9 cellular contexts compared by ENCODE assay signal in the genomic region with DNA sequence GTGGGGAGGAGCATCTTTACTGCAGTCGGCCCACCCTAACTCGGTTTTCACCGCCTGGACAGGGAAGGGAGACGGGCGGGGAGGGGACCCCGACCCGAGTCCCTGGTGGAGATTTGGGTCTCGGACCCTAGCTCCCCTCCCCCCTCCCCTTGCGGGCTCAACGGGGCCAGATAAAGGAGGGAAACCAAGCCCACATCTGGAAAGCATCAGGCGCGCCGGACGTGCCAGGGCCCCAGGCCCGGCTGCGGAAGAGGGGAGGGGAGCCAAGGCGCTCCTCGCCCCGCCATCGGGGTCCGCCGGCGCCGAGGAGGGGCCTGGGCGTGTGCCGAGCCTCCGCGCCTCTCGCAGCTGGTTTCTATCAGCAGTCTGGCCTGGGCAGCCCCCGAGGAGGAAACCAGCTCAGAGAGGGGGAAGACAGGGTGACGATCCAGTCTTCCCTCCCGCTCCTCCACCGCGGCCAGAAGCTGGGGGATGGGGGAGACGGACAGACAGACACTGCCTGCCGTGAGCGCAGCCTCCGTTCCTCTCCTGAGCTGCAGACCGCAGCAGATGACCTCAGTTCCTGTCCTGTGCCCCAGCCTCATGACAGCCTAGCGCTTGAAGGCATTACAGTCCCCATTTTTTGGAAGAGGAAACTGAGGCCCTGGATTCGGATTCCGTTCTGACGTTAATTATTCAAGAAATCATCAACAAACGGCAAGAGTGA. TPM values are rescaled to one million over a fixed set of nuclear protein-coding genes. Genes with fewer than 3 reads are reported as not detected.
DNase-seq lines count a peak whose midpoint lies in the region; ATAC-seq, FAIRE-seq and TF ChIP-seq lines count a peak whose summit lies in the region.
"Had no signal": no experiment of that assay in that cellular context is flagged by ENCODE, and none has a peak within 500 bp of the region (broad histone marks: within the 10 kb centered on the region; RNA-seq: fewer than 3 reads in every experiment).

No MANE protein-coding gene starts in this region.

- intact Hi-C loops in breast epithelium (cut with DNase I; ENCODE audit: low total_unique reads) (no loop called here), MCF 10A (cut with micrococcal nuclease) (no loop called here), Panc1 (cut with micrococcal nuclease; ENCODE audit: unreplicated experiment) (no loop called here), endothelial cell of umbilical vein (cut with micrococcal nuclease) (no loop called here)

- H3K4me1 ChIP-seq in breast epithelium (peaks cover 0 to 5% of the 10 kb centered on the region in 2 donors), Panc1 (ENCODE audit: control insufficient read depth, insufficient read depth, low read length) (no peaks in the 10 kb centered on the region; the same call in 1 of the 2 replicates), endothelial cell of umbilical vein (ENCODE audit: control insufficient read depth, extremely low read depth, insufficient read depth, low read length) (peaks cover 7% of the 10 kb centered on the region), muscle layer of duodenum (ENCODE audit: control insufficient read depth in 1 of 2, insufficient read depth in 2 of 2, low read length in 2 of 2) (peaks cover 4 to 20% of the 10 kb centered on the region in 2 donors)

- DNase-seq in breast epithelium (ENCODE audit: low spot score in 2 of 2) (no peak), MCF 10A (ENCODE audit: unreplicated experiment) (no peak), Panc1 (ENCODE audit: low read depth, low spot score) (no peak), endothelial cell of umbilical vein (ENCODE audit: low read depth, low spot score) (no peak), NCI-H510A (lab: John Stamatoyannopoulos, UW) (no peak)
- no peak for DNase-seq in activated effector memory CD4-positive, alpha-beta T cell treated with Interleukin-2 at 50 U/mL for 16 hours

- no TSS peak for BruUV-seq in MCF 10A (replicated peaks; lab: Mats Ljungman, UMichigan)
- no TSS peak for BruUV-seq in Panc1 (replicated peaks; lab: Mats Ljungman, UMichigan)
- no TSS peak for BruUV-seq in endothelial cell of umbilical vein (replicated peaks; lab: Mats Ljungman, UMichigan)

- no peaks in the 10 kb centered on the region for H3K79me2 ChIP-seq in endothelial cell of umbilical vein (ENCODE audit: control insufficient read depth, insufficient read depth, low read length)

- H3K36me3 Mint-ChIP-seq in MCF 10A (ENCODE audit: insufficient read depth, unreplicated experiment), result no peaks in the 10 kb centered on the region

- in situ Hi-C loops in Panc1 (cut with HindIII; ENCODE audit: low pct_unique_long_range_greater_than_20kb, low sequenced_read_pairs), result no loop called here

- CTCF ChIA-PET in MCF 10A (lab: Yijun Ruan, JAX), result interaction anchor here (0.6 to 0.9 kb wide), 3 partner anchors 11 to 66 kb away, joined by 3 to 5 read pairs (median 3); no protein-coding TSS in a partner anchor
- CTCF ChIA-PET in Panc1 (lab: Charles Lee), result interaction anchor here (0.6 kb wide), 1 partner anchor 9 kb away, joined by 3 read pairs; no protein-coding TSS in a partner anchor
- CTCF ChIA-PET in endothelial cell of umbilical vein (lab: Charles Lee), result no interaction called here

- peak overlapping the region; percentile 30 for H2AFZ ChIP-seq in endothelial cell of umbilical vein (ENCODE audit: low read depth, low read length)

- no peak for TF ChIP-seq POLR2A in breast epithelium (IDR thresholded peaks at IDR 0.05)
- TF ChIP-seq POLR2A in endothelial cell of umbilical vein (IDR thresholded peaks at IDR 0.05; ENCODE audit: low read depth, low read length), result no peak

- no peaks in the 10 kb centered on the region for H3K9me3 Mint-ChIP-seq in MCF 10A (ENCODE audit: unreplicated experiment)

- POLR2A ChIA-PET in MCF 10A (lab: Yijun Ruan, JAX) (interaction anchor here (0.9 kb wide), 1 partner anchor 10 kb away, joined by 6 read pairs; no protein-coding TSS in a partner anchor), Panc1 (lab: Charles Lee) (no interaction called here), endothelial cell of umbilical vein (lab: Charles Lee) (interaction anchor here (0.6 to 1.0 kb wide), 2 partner anchors 23 to 77 kb away, joined by 4 to 6 read pairs; a partner anchor contains a TSS)

- H3K4me3 ChIP-seq in breast epithelium (peak overlapping the region; percentile 33 to 67 (median 55)), Panc1 (ENCODE audit: low read depth in 2 of 2, low read length in 2 of 2) (peak overlapping the region; percentile 50 to 60), endothelial cell of umbilical vein (replicated peaks in 1 of 3; ENCODE audit: insufficient read depth in 1 of 3, low read depth in 1 of 3, low read length in 3 of 3) (peak overlapping the region; percentile 7 to 36 (median 23)), muscle layer of duodenum (ENCODE audit: low read depth in 1 of 2, low read length in 2 of 2) (peak overlapping the region; percentile 55 to 58)

- H3K27me3 ChIP-seq in breast epithelium (no peaks in the 10 kb centered on the region), Panc1 (ENCODE audit: control insufficient read depth, insufficient read depth, low read length) (no peaks in the 10 kb centered on the region), endothelial cell of umbilical vein (ENCODE audit: control insufficient read depth in 2 of 2, insufficient read depth in 2 of 2, low read length in 2 of 2) (peaks cover 0 to 14% of the 10 kb centered on the region in 2 experiments), muscle layer of duodenum (ENCODE audit: low read depth, low read length) (no peaks in the 10 kb centered on the region)

- ATAC-seq in Panc1, result no peak
- ATAC-seq in GM19463 (IDR thresholded peaks at IDR 0.05; ENCODE audit: unreplicated experiment), result no peak

- dilution Hi-C loops in endothelial cell of umbilical vein (cut with MboI; ENCODE audit: extremely low pct_ligation_motif_present, low sequenced_read_pairs), result no loop called here

- no peaks in the 10 kb centered on the region for H3K4me1 Mint-ChIP-seq in MCF 10A (ENCODE audit: insufficient read depth, unreplicated experiment)

- H3K27ac ChIP-seq in breast epithelium (peak overlapping the region; percentile 69 to 80), Panc1 (ENCODE audit: low read length) (no peak overlapping the region), endothelial cell of umbilical vein (ENCODE audit: insufficient read depth, low read depth, low read length) (no peak overlapping the region), muscle layer of duodenum (ENCODE audit: low read length) (peak overlapping the region; percentile 49)

- H3K4me2 ChIP-seq in endothelial cell of umbilical vein (ENCODE audit: insufficient read depth, low read length), result peak overlapping the region; percentile 54

- H3K27ac Mint-ChIP-seq in MCF 10A (ENCODE audit: low read depth, unreplicated experiment), result no peak overlapping the region

- H3K27me3 Mint-ChIP-seq in MCF 10A (ENCODE audit: insufficient read depth, unreplicated experiment), result peaks cover 11% of the 10 kb centered on the region

- FAIRE-seq in endothelial cell of umbilical vein (lab: Jason Lieb, UNC), result peak; percentile 70

- no peak overlapping the region for H3K4me3 Mint-ChIP-seq in MCF 10A (ENCODE audit: unreplicated experiment)

- no peaks in the 10 kb centered on the region for H4K20me1 ChIP-seq in endothelial cell of umbilical vein (replicated peaks; ENCODE audit: control insufficient read depth, extremely low read depth, insufficient read depth, low read length)

- no peak for TF ChIP-seq CTCF in breast epithelium (IDR thresholded peaks at IDR 0.05)
- TF ChIP-seq CTCF in MCF 10A (IDR thresholded peaks at IDR 0.05; ENCODE audit: unreplicated experiment), result no peak
- TF ChIP-seq CTCF in Panc1 (IDR thresholded peaks at IDR 0.05), result no peak
- TF ChIP-seq CTCF in endothelial cell of umbilical vein (IDR thresholded peaks at IDR 0.05; ENCODE audit: extremely low read depth in 1 of 2, insufficient read depth in 1 of 2, low read depth in 1 of 2, low read length in 2 of 2), result no peak

- H3K9ac ChIP-seq in endothelial cell of umbilical vein (replicated peaks; ENCODE audit: extremely low read depth, insufficient read depth, low read length), result no peak overlapping the region

- H3K36me3 ChIP-seq in breast epithelium, result no peaks in the 10 kb centered on the region
- no peaks in the 10 kb centered on the region for H3K36me3 ChIP-seq in Panc1 (ENCODE audit: control insufficient read depth, insufficient read depth, low read length)
- no peaks in the 10 kb centered on the region for H3K36me3 ChIP-seq in endothelial cell of umbilical vein (ENCODE audit: control insufficient read depth in 2 of 2, extremely low read depth in 1 of 2, insufficient read depth in 2 of 2, low read length in 2 of 2)
- no peaks in the 10 kb centered on the region for H3K36me3 ChIP-seq in muscle layer of duodenum (ENCODE audit: control insufficient read depth in 1 of 2, insufficient read depth in 2 of 2, low read length in 2 of 2)

- no peaks in the 10 kb centered on the region for H3K9me1 ChIP-seq in endothelial cell of umbilical vein (replicated peaks; ENCODE audit: control insufficient read depth, extremely low read depth, insufficient read depth, low read length)

- H3K9me3 ChIP-seq in breast epithelium (no peaks in the 10 kb centered on the region), Panc1 (ENCODE audit: control insufficient read depth, insufficient read depth, low read depth, low read length) (no peaks in the 10 kb centered on the region), endothelial cell of umbilical vein (replicated peaks; ENCODE audit: control insufficient read depth, insufficient read depth, low read length) (no peaks in the 10 kb centered on the region), muscle layer of duodenum (ENCODE audit: control insufficient read depth in 1 of 2, low read length in 2 of 2) (no peaks in the 10 kb centered on the region)

RNA-seq across cellular contexts. Expression of a gene that starts 3.5 kb away (rescaled TPM):
- not detected for total RNA-seq in breast epithelium
- total RNA-seq in MCF 10A (2022), result not detected in 2 replicates
- total RNA-seq in Panc1 (2021; ENCODE audit: unreplicated experiment), result not detected
- not detected for polyA plus RNA-seq in Panc1 (2012; ENCODE audit: insufficient read length)
- not detected in 2 replicates for total RNA-seq in endothelial cell of umbilical vein
- not detected in 2 replicates for polyA plus RNA-seq in endothelial cell of umbilical vein
- polyA plus RNA-seq in endothelial cell of umbilical vein (2011; cell fraction: cytosol; rRNA removed), result not detected in 2 replicates
- not detected in 2 replicates for polyA plus RNA-seq in endothelial cell of umbilical vein (2011; cell fraction: nucleus; rRNA removed)
- not detected in 2 replicates for polyA plus RNA-seq in endothelial cell of umbilical vein (2012)
- not detected in 2 replicates for polyA minus RNA-seq in endothelial cell of umbilical vein
- not detected for polyA minus RNA-seq in endothelial cell of umbilical vein (2011; cell fraction: cytosol; rRNA and poly(A)+ RNA removed)
- not detected in 2 replicates for polyA minus RNA-seq in endothelial cell of umbilical vein (2011; cell fraction: nucleus; rRNA and poly(A)+ RNA removed)
- total RNA-seq: lung microvascular endothelial cell had no signal

RNA-seq across cellular contexts. Expression of a gene that starts 14.6 kb away (rescaled TPM):
- 1 to 10 TPM in 2 of 3 donors, under 1 TPM in 1; 0.29 to 6.9 (median 1.3) TPM for total RNA-seq in breast epithelium
- total RNA-seq in MCF 10A (2022), result not detected in 2 replicates
- 0.08 TPM for total RNA-seq in Panc1 (2021; ENCODE audit: unreplicated experiment)
- polyA plus RNA-seq in Panc1 (2012; ENCODE audit: insufficient read length), result not detected
- total RNA-seq in endothelial cell of umbilical vein, result 0.55 and 1.1 TPM in 2 replicates
- 2.7 and 3.8 TPM in 2 replicates for polyA plus RNA-seq in endothelial cell of umbilical vein
- 1.2 and 1.7 TPM in 2 replicates for polyA plus RNA-seq in endothelial cell of umbilical vein (2011; cell fraction: cytosol; rRNA removed)
- 2.7 and 3.8 TPM in 2 replicates for polyA plus RNA-seq in endothelial cell of umbilical vein (2011; cell fraction: nucleus; rRNA removed)
- 0.58 and 1.2 TPM in 2 replicates for polyA plus RNA-seq in endothelial cell of umbilical vein (2012)
- polyA minus RNA-seq in endothelial cell of umbilical vein, result 0.74 and 0.85 TPM in 2 replicates
- polyA minus RNA-seq in endothelial cell of umbilical vein (2011; cell fraction: cytosol; rRNA and poly(A)+ RNA removed), result not detected
- 0.67 and 1.1 TPM in 2 replicates for polyA minus RNA-seq in endothelial cell of umbilical vein (2011; cell fraction: nucleus; rRNA and poly(A)+ RNA removed)

RNA-seq across cellular contexts. Expression of a gene that starts 21.5 kb away (rescaled TPM):
- 1 to 10 TPM in 2 of 3 donors, under 1 TPM in 1; 0.48 to 3.9 (median 1.9) TPM for total RNA-seq in breast epithelium
- 0.09 TPM in 1 of 2 replicates, not detected in the other for total RNA-seq in MCF 10A (2022)
- 1.0 TPM for total RNA-seq in Panc1 (2021; ENCODE audit: unreplicated experiment)
- 0.44 TPM for polyA plus RNA-seq in Panc1 (2012; ENCODE audit: insufficient read length)
- 0.22 and 0.65 TPM in 2 replicates for total RNA-seq in endothelial cell of umbilical vein
- 0.76 and 0.83 TPM in 2 replicates for polyA plus RNA-seq in endothelial cell of umbilical vein
- 0.39 TPM in 2 replicates for polyA plus RNA-seq in endothelial cell of umbilical vein (2011; cell fraction: cytosol; rRNA removed)
- polyA plus RNA-seq in endothelial cell of umbilical vein (2011; cell fraction: nucleus; rRNA removed), result 0.39 and 0.55 TPM in 2 replicates
- polyA plus RNA-seq in endothelial cell of umbilical vein (2012), result 0.37 and 0.90 TPM in 2 replicates
- 0.41 and 0.49 TPM in 2 replicates for polyA minus RNA-seq in endothelial cell of umbilical vein
- not detected for polyA minus RNA-seq in endothelial cell of umbilical vein (2011; cell fraction: cytosol; rRNA and poly(A)+ RNA removed)
- polyA minus RNA-seq in endothelial cell of umbilical vein (2011; cell fraction: nucleus; rRNA and poly(A)+ RNA removed), result 0.19 and 0.29 TPM in 2 replicates

RNA-seq across cellular contexts. Expression of a gene that starts 38.4 kb away (rescaled TPM):
- 100 to 1,000 TPM in 1 of 3 donors, 10 to 100 TPM in 2; 85.9 to 129 (median 86.6) TPM for total RNA-seq in breast epithelium
- 103 and 120 TPM in 2 replicates for total RNA-seq in MCF 10A (2022)
- 212 TPM for total RNA-seq in Panc1 (2021; ENCODE audit: unreplicated experiment)
- polyA plus RNA-seq in Panc1 (2012; ENCODE audit: insufficient read length), result 249 TPM
- 305 and 351 TPM in 2 replicates for total RNA-seq in endothelial cell of umbilical vein
- 328 and 425 TPM in 2 replicates for polyA plus RNA-seq in endothelial cell of umbilical vein
- polyA plus RNA-seq in endothelial cell of umbilical vein (2011; cell fraction: cytosol; rRNA removed), result 517 and 647 TPM in 2 replicates
- polyA plus RNA-seq in endothelial cell of umbilical vein (2011; cell fraction: nucleus; rRNA removed), result 277 and 398 TPM in 2 replicates
- polyA plus RNA-seq in endothelial cell of umbilical vein (2012), result 409 and 426 TPM in 2 replicates
- 289 and 292 TPM in 2 replicates for polyA minus RNA-seq in endothelial cell of umbilical vein
- polyA minus RNA-seq in endothelial cell of umbilical vein (2011; cell fraction: cytosol; rRNA and poly(A)+ RNA removed), result 34.8 TPM
- polyA minus RNA-seq in endothelial cell of umbilical vein (2011; cell fraction: nucleus; rRNA and poly(A)+ RNA removed), result 41.3 and 50.8 TPM in 2 replicates

Comparison
In these comparisons a context has a peak if more than half of its experiments do, and no peak if none do; other contexts are left out.
1. H3K27ac ChIP-seq: peak in breast epithelium (2 of 2) and muscle layer of duodenum (single experiment); none in Panc1 (single experiment) and endothelial cell of umbilical vein (single experiment).
2. Peak in every context shown above with its lines, with median percentiles within 50 percentile points of each other: H3K4me3 ChIP-seq.